In the genomic region with DNA sequence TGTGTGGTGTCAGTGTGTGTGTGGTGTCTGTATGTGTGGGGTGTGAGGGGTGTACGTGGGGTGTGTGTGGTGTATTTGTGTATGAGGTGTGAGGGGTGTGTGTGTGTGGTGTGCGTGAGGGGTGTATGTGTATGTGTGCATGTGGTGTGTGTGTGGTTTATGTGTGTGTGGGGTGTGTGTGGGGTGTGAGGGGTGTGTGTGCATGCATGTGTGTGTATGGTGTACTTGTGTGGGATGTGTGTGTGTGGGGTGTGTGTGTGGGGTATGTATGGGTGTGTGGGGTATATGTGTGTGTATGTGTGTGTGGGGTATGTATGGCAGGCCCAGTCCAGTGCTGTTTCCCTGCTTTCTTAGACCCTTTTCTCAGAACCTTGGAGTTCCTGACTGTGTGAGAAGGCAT, we compare ENCODE assay signal across 1 cellular context.
TF ChIP-seq lines count a peak whose summit lies in the region.

No MANE protein-coding gene starts in this region.

TF ChIP-seq in IMR-90, 13 proteins besides CTCF, POLR2A, EP300 and RAD21:
- TF ChIP-seq, protein P1, sequence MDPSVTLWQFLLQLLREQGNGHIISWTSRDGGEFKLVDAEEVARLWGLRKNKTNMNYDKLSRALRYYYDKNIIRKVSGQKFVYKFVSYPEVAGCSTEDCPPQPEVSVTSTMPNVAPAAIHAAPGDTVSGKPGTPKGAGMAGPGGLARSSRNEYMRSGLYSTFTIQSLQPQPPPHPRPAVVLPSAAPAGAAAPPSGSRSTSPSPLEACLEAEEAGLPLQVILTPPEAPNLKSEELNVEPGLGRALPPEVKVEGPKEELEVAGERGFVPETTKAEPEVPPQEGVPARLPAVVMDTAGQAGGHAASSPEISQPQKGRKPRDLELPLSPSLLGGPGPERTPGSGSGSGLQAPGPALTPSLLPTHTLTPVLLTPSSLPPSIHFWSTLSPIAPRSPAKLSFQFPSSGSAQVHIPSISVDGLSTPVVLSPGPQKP (IDR thresholded peaks at IDR 0.05; ENCODE audit: borderline replicate concordance, low read depth, low read length): no peak
- TF ChIP-seq SMC3 (IDR thresholded peaks at IDR 0.05; ENCODE audit: low read depth, low read length) (no peak), CEBPB (IDR thresholded peaks at IDR 0.05; ENCODE audit: low read depth, low read length) (no peak), NFE2L2 (IDR thresholded peaks at IDR 0.05; ENCODE audit: low read depth, low read length) (no peak), BHLHE40 (IDR thresholded peaks at IDR 0.05; ENCODE audit: low read depth, low read length) (no peak), RFX5 (IDR thresholded peaks at IDR 0.05; ENCODE audit: low read depth, low read length) (no peak), MAZ (IDR thresholded peaks at IDR 0.05; ENCODE audit: borderline replicate concordance, low read depth, low read length) (no peak), RCOR1 (IDR thresholded peaks at IDR 0.05; ENCODE audit: insufficient replicate concordance, low read length) (no peak), CHD1 (IDR thresholded peaks at IDR 0.05; ENCODE audit: low read depth, low read length) (no peak), MAFK (IDR thresholded peaks at IDR 0.05; ENCODE audit: low read depth, low read length) (no peak), FOS (IDR thresholded peaks at IDR 0.05; ENCODE audit: low read depth, low read length) (no peak), MXI1 (IDR thresholded peaks at IDR 0.05; ENCODE audit: borderline replicate concordance, low read depth, low read length) (no peak)
- TF ChIP-seq, protein P2, sequence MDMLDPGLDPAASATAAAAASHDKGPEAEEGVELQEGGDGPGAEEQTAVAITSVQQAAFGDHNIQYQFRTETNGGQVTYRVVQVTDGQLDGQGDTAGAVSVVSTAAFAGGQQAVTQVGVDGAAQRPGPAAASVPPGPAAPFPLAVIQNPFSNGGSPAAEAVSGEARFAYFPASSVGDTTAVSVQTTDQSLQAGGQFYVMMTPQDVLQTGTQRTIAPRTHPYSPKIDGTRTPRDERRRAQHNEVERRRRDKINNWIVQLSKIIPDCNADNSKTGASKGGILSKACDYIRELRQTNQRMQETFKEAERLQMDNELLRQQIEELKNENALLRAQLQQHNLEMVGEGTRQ (IDR thresholded peaks at IDR 0.05; ENCODE audit: low read depth, low read length): no peak
TF ChIP-seq in IMR-90: peak in this region for 0.
